Comparison of ENCODE assay signal across 7 cellular contexts in genomic region chr21:41283211-41283818, GRCh38. TPM values are rescaled to one million over a fixed set of nuclear protein-coding genes. Genes with fewer than 3 reads are reported as not detected.
DNase-seq lines count a peak whose midpoint lies in the region; ATAC-seq, FAIRE-seq and TF ChIP-seq lines count a peak whose summit lies in the region.

No MANE protein-coding gene starts in this region.

- no peak overlapping the region for H2AFZ ChIP-seq in endothelial cell of umbilical vein (ENCODE audit: low read depth, low read length)

- TF ChIP-seq CTCF in GM10248 (IDR thresholded peaks at IDR 0.05; ENCODE audit: control extremely low read depth, extremely low read depth, low read depth, missing control alignments) = peak; percentile 83
- TF ChIP-seq CTCF in endothelial cell of umbilical vein (IDR thresholded peaks at IDR 0.05; ENCODE audit: extremely low read depth in 1 of 2, insufficient read depth in 1 of 2, low read depth in 1 of 2, low read length in 2 of 2) = peak; percentile 63 to 65
- peak; percentile 55 for TF ChIP-seq CTCF in mucosa of descending colon (IDR thresholded peaks at IDR 0.05)
- TF ChIP-seq CTCF in thyroid gland (IDR thresholded peaks at IDR 0.05) = peak; percentile 21 to 88 (median 78)

- WGBS in thyroid gland, 2 donors = 17 to 20% methylated on average over 8 of the region's 8 CpGs

- H4K20me1 ChIP-seq in endothelial cell of umbilical vein (replicated peaks; ENCODE audit: control insufficient read depth, extremely low read depth, insufficient read depth, low read length) = no peaks in the 10 kb centered on the region

- no peak overlapping the region for H3K27ac ChIP-seq in endothelial cell of umbilical vein (ENCODE audit: insufficient read depth, low read depth, low read length)
- H3K27ac ChIP-seq in thyroid gland = no peak overlapping the region

- no TSS peak for BruUV-seq in endothelial cell of umbilical vein (replicated peaks; lab: Mats Ljungman, UMichigan)

- CTCF ChIA-PET in GM10248 (lab: Yijun Ruan, JAX) = interaction anchor here (0.6 to 5.0 kb wide), 71 partner anchors 9 to 982 kb away, joined by 3 to 90 read pairs (median 5); partner anchors contain the start of genes FAM3B, MX1 and MX2
- CTCF ChIA-PET in endothelial cell of umbilical vein (lab: Charles Lee) = interaction anchor here (0.6 to 7.8 kb wide), 51 partner anchors 9 to 1765 kb away, joined by 3 to 220 read pairs (median 5); no protein-coding TSS in a partner anchor

- H3K36me3 ChIP-seq in endothelial cell of umbilical vein (ENCODE audit: control insufficient read depth in 2 of 2, extremely low read depth in 1 of 2, insufficient read depth in 2 of 2, low read length in 2 of 2) = no peaks in the 10 kb centered on the region
- H3K36me3 ChIP-seq in mucosa of descending colon (ENCODE audit: low read depth) = no peaks in the 10 kb centered on the region
- no peaks in the 10 kb centered on the region for H3K36me3 ChIP-seq in thyroid gland

- peak; percentile 83 for FAIRE-seq in endothelial cell of umbilical vein (lab: Jason Lieb, UNC)

- POLR2A ChIA-PET in GM10248 (lab: Yijun Ruan, JAX) = interaction anchor here (0.5 to 1.1 kb wide), 3 partner anchors 86 to 161 kb away, joined by 3 to 6 read pairs (median 3); partner anchors contain the start of gene MX1
- POLR2A ChIA-PET in endothelial cell of umbilical vein (lab: Charles Lee) = no interaction called here

- ATAC-seq in HG03280 (IDR thresholded peaks at IDR 0.05; ENCODE audit: unreplicated experiment) = peak; percentile 59
- peak; percentile 63 to 81 for ATAC-seq in activated CD4-positive, CD25-positive, alpha-beta regulatory T cell treated with anti-CD3 and anti-CD28 coated beads, Interleukin-2, amount 50 U/mL, for 24 hours
- peak; percentile 93 for ATAC-seq in mucosa of descending colon

- no peaks in the 10 kb centered on the region for H3K9me3 ChIP-seq in endothelial cell of umbilical vein (replicated peaks; ENCODE audit: control insufficient read depth, insufficient read depth, low read length)
- H3K9me3 ChIP-seq in mucosa of descending colon = no peaks in the 10 kb centered on the region
- H3K9me3 ChIP-seq in thyroid gland = no peaks in the 10 kb centered on the region

- no peaks in the 10 kb centered on the region for H3K79me2 ChIP-seq in endothelial cell of umbilical vein (ENCODE audit: control insufficient read depth, insufficient read depth, low read length)

- H3K4me2 ChIP-seq in endothelial cell of umbilical vein (ENCODE audit: insufficient read depth, low read length) = no peak overlapping the region

- no peak for TF ChIP-seq POLR2A in endothelial cell of umbilical vein (IDR thresholded peaks at IDR 0.05; ENCODE audit: low read depth, low read length)
- no peak for TF ChIP-seq POLR2A in thyroid gland (IDR thresholded peaks at IDR 0.05)

- no peaks in the 10 kb centered on the region for H3K9me1 ChIP-seq in endothelial cell of umbilical vein (replicated peaks; ENCODE audit: control insufficient read depth, extremely low read depth, insufficient read depth, low read length)

- peak; percentile 77 for DNase-seq in GM10248 (ENCODE audit: extremely low spot score)
- DNase-seq in NCI-H446 (lab: John Stamatoyannopoulos, UW) = peak; percentile 14 to 54
- DNase-seq in endothelial cell of umbilical vein (ENCODE audit: low read depth, low spot score) = peak; percentile 70
- DNase-seq in mucosa of descending colon = peak in 1 of 3 donors; percentile 68
- peak; percentile 42 to 48 for DNase-seq in thyroid gland

- dilution Hi-C loops in endothelial cell of umbilical vein (cut with MboI; ENCODE audit: extremely low pct_ligation_motif_present, low sequenced_read_pairs) = no loop called here

- no peak overlapping the region for H3K9ac ChIP-seq in endothelial cell of umbilical vein (replicated peaks; ENCODE audit: extremely low read depth, insufficient read depth, low read length)

- no peaks in the 10 kb centered on the region for H3K4me1 ChIP-seq in endothelial cell of umbilical vein (ENCODE audit: control insufficient read depth, extremely low read depth, insufficient read depth, low read length)
- H3K4me1 ChIP-seq in mucosa of descending colon (ENCODE audit: low read depth) = no peaks in the 10 kb centered on the region
- H3K4me1 ChIP-seq in thyroid gland = peaks cover 0 to 4% of the 10 kb centered on the region in 2 donors

- intact Hi-C loops in endothelial cell of umbilical vein (cut with micrococcal nuclease) = loop anchor here (1.0 to 5.0 kb wide), 6 partner anchors 161 to 834 kb away; no protein-coding TSS in a partner anchor
- intact Hi-C loops in mucosa of descending colon (cut with DNase I, micrococcal nuclease) = loop anchor here in 1 of 2 donors (5.0 kb wide), 1 partner anchor 179 kb away; no protein-coding TSS in a partner anchor
- intact Hi-C loops in thyroid gland (cut with DNase I) = loop anchor here (5.0 to 10.0 kb wide), 2 partner anchors 179 to 541 kb away; no protein-coding TSS in a partner anchor

- peaks cover 2 to 8% of the 10 kb centered on the region in 2 experiments for H3K27me3 ChIP-seq in endothelial cell of umbilical vein (ENCODE audit: control insufficient read depth in 2 of 2, insufficient read depth in 2 of 2, low read length in 2 of 2)
- H3K27me3 ChIP-seq in thyroid gland = no peaks in the 10 kb centered on the region

- H3K4me3 ChIP-seq in endothelial cell of umbilical vein (replicated peaks in 1 of 3; ENCODE audit: insufficient read depth in 1 of 3, low read depth in 1 of 3, low read length in 3 of 3) (no peak overlapping the region), mucosa of descending colon (no peak overlapping the region), thyroid gland (replicated peaks in 1 of 3) (no peak overlapping the region)

TF ChIP-seq in endothelial cell of umbilical vein, 7 proteins besides CTCF, POLR2A, EP300 and RAD21:
- no peak for TF ChIP-seq POLR2AphosphoS5 (IDR thresholded peaks at IDR 0.05; ENCODE audit: insufficient read depth, low read depth, low read length)
- TF ChIP-seq JUN (IDR thresholded peaks at IDR 0.05; ENCODE audit: borderline replicate concordance, insufficient read depth, insufficient read length, low read depth) = peak; percentile 6

RNA-seq across cellular contexts. Expression of gene FAM3B, which starts 33.3 kb away (rescaled TPM):
- total RNA-seq in endothelial cell of umbilical vein (not detected in 2 replicates), mucosa of descending colon (1 to 10 TPM in 1 of 3 donors, under 1 TPM in 1, not detected in 1; 0.70 to 2.3 TPM), thyroid gland (1 to 10 TPM; 2.4 to 9.9 (median 5.1) TPM)
- polyA plus RNA-seq in endothelial cell of umbilical vein = not detected in 2 replicates
- 0.06 TPM in 1 of 2 replicates, not detected in the other for polyA plus RNA-seq in endothelial cell of umbilical vein (2011; cell fraction: cytosol; rRNA removed)
- not detected in 2 replicates for polyA plus RNA-seq in endothelial cell of umbilical vein (2011; cell fraction: nucleus; rRNA removed)
- polyA plus RNA-seq in endothelial cell of umbilical vein (2012) = not detected in 2 replicates
- not detected in 2 replicates for polyA minus RNA-seq in endothelial cell of umbilical vein
- not detected for polyA minus RNA-seq in endothelial cell of umbilical vein (2011; cell fraction: cytosol; rRNA and poly(A)+ RNA removed)
- not detected in 2 replicates for polyA minus RNA-seq in endothelial cell of umbilical vein (2011; cell fraction: nucleus; rRNA and poly(A)+ RNA removed)
